ENCODE assay signal across 19 cellular contexts in genomic region chr15:39236375-39236774, GRCh38.
"Had no signal": no experiment of that assay in that cellular context is flagged by ENCODE, and none has a peak within 500 bp of the region (broad histone marks: within the 10 kb centered on the region; RNA-seq: fewer than 3 reads in every experiment).

No MANE protein-coding gene starts in this region.

- H3K27me3 ChIP-seq: esophagus squamous epithelium, hepatocyte, sigmoid colon, transverse colon had no signal

- DNase-seq: effector CD4-positive, alpha-beta T cell; esophagus squamous epithelium; foreskin fibroblast; left colon; left ventricle myocardium superior; naive B cell; posterior cingulate gyrus; sigmoid colon; stimulated activated CD4-positive, alpha-beta T cell treated with anti-CD3 and anti-CD28 coated beads, Interleukin-2, amount 100 ng/mL, for 24 hours; stimulated activated CD4-positive, alpha-beta T cell treated with anti-CD3 and anti-CD28 coated beads, Interleukin-4, amount 100 ng/mL, for 4 hours; stimulated activated naive B cell treated with anti-CD40 and anti-IgM and Interleukin-4, amounts not matched to agents 10 μg/mL and 1 μg/mL and 100 μg/mL, for 72 hours; stimulated activated naive CD8-positive, alpha-beta T cell treated with anti-CD3 and anti-CD28 coated beads, Interleukin-15, amount 100 ng/mL, for 72 hours; transverse colon had no signal

- H3K4me1 ChIP-seq: transverse colon had no signal

- ATAC-seq: left colon; left ventricle myocardium superior; stimulated activated naive B cell treated with anti-CD40 and anti-IgM and Interleukin-4, amounts not matched to agents 10 μg/mL and 1 μg/mL and 100 μg/mL, for 72 hours; stimulated activated naive CD8-positive, alpha-beta T cell treated with anti-CD3 and anti-CD28 coated beads, Interleukin-15, amount 100 ng/mL, for 72 hours had no signal

- H3K9me3 Mint-ChIP-seq: stimulated activated naive CD8-positive, alpha-beta T cell treated with anti-CD3 and anti-CD28 coated beads, Interleukin-15, amount 100 ng/mL, for 72 hours had no signal

- H3K9me3 ChIP-seq: esophagus squamous epithelium, sigmoid colon, thoracic aorta, transverse colon had no signal

- H2AFZ ChIP-seq: hepatocyte had no signal

- H3K36me3 Mint-ChIP-seq: naive B cell; stimulated activated naive B cell treated with anti-CD40 and anti-IgM and Interleukin-4, amounts not matched to agents 10 μg/mL and 1 μg/mL and 100 μg/mL, for 72 hours had no signal

- H3K27ac ChIP-seq: coronary artery, esophagus squamous epithelium, hepatocyte, sigmoid colon, skin epidermis, thoracic aorta, transverse colon had no signal

- H3K4me3 Mint-ChIP-seq: naive B cell; nephron; stimulated activated naive B cell treated with anti-CD40 and anti-IgM and Interleukin-4, amounts not matched to agents 10 μg/mL and 1 μg/mL and 100 μg/mL, for 72 hours; stimulated activated naive CD8-positive, alpha-beta T cell treated with anti-CD3 and anti-CD28 coated beads, Interleukin-15, amount 100 ng/mL, for 72 hours had no signal

- H3K4me1 Mint-ChIP-seq: naive B cell; nephron; stimulated activated naive B cell treated with anti-CD40 and anti-IgM and Interleukin-4, amounts not matched to agents 10 μg/mL and 1 μg/mL and 100 μg/mL, for 72 hours; stimulated activated naive CD8-positive, alpha-beta T cell treated with anti-CD3 and anti-CD28 coated beads, Interleukin-15, amount 100 ng/mL, for 72 hours had no signal

- H3K36me3 ChIP-seq: esophagus squamous epithelium, sigmoid colon, thoracic aorta, transverse colon had no signal

- H3K79me2 ChIP-seq: hepatocyte had no signal

- H3K4me3 ChIP-seq: coronary artery, esophagus squamous epithelium, hepatocyte, lung, sigmoid colon, skin epidermis, thoracic aorta, transverse colon had no signal

- H3K27ac Mint-ChIP-seq: naive B cell; nephron; stimulated activated naive B cell treated with anti-CD40 and anti-IgM and Interleukin-4, amounts not matched to agents 10 μg/mL and 1 μg/mL and 100 μg/mL, for 72 hours; stimulated activated naive CD8-positive, alpha-beta T cell treated with anti-CD3 and anti-CD28 coated beads, Interleukin-15, amount 100 ng/mL, for 72 hours had no signal

- H3K4me2 ChIP-seq: hepatocyte had no signal

- H3K27me3 Mint-ChIP-seq: stimulated activated naive B cell treated with anti-CD40 and anti-IgM and Interleukin-4, amounts not matched to agents 10 μg/mL and 1 μg/mL and 100 μg/mL, for 72 hours; stimulated activated naive CD8-positive, alpha-beta T cell treated with anti-CD3 and anti-CD28 coated beads, Interleukin-15, amount 100 ng/mL, for 72 hours had no signal
